ENCODE assay signal across 1 cellular context in genomic region chr17:31492880-31493655, GRCh38.
TF ChIP-seq lines count a peak whose summit lies in the region.

No MANE protein-coding gene starts in this region.

TF ChIP-seq in GM12878, 131 proteins besides CTCF, POLR2A, EP300 and RAD21 (continued from another document and continues in another):
- TF ChIP-seq ZBTB4 (CRISPR knock-in tag; IDR thresholded peaks at IDR 0.05) (no peak), RB1 (IDR thresholded peaks at IDR 0.05; ENCODE audit: borderline replicate concordance) (no peak), RFX5 (IDR thresholded peaks at IDR 0.05; ENCODE audit: low read depth, low read length) (no peak), YBX1 (IDR thresholded peaks at IDR 0.05) (no peak), RELB (IDR thresholded peaks at IDR 0.05; ENCODE audit: low read depth) (peak; percentile 67; the same call in 1 of the 2 replicates), RAD51 (IDR thresholded peaks at IDR 0.05) (peak; percentile 30; the same call in 1 of the 2 replicates), PAX5 (IDR thresholded peaks at IDR 0.05; ENCODE audit: borderline replicate concordance, low read depth, low read length) (peak; percentile 66; the same call in 1 of the 2 replicates), PKNOX1 (IDR thresholded peaks at IDR 0.05) (no peak), BHLHE40 (IDR thresholded peaks at IDR 0.05; ENCODE audit: borderline replicate concordance in 1 of 2, low read depth in 2 of 2, low read length in 1 of 2) (peak; percentile 34 to 37; a peak in 2 of 4 replicates), SP1 (IDR thresholded peaks at IDR 0.05; ENCODE audit: low read depth, low read length) (peak; percentile 65), HDGF (IDR thresholded peaks at IDR 0.05) (no peak), BMI1 (IDR thresholded peaks at IDR 0.05; ENCODE audit: borderline replicate concordance) (no peak), ATF3 (IDR thresholded peaks at IDR 0.05; ENCODE audit: borderline replicate concordance, extremely low read depth, low read depth, low read length) (no peak), YY1 (IDR thresholded peaks at IDR 0.05; ENCODE audit: low read depth, low read length) (0 out of 2 replicates have a peak, but pooled peaks have one; percentile 51), FOXK2 (IDR thresholded peaks at IDR 0.05) (no peak), NR2F1 (conservative IDR thresholded peaks at IDR 0.05) (peak; percentile 6; the same call in 1 of the 2 replicates), NKRF (conservative IDR thresholded peaks at IDR 0.05) (no peak; the same call in 1 of the 2 replicates), NR2C1 (IDR thresholded peaks at IDR 0.05) (no peak), BCLAF1 (IDR thresholded peaks at IDR 0.05) (no peak), HDAC6 (IDR thresholded peaks at IDR 0.05; ENCODE audit: unreplicated experiment) (no peak), MYB (IDR thresholded peaks at IDR 0.05; ENCODE audit: borderline replicate concordance, low read depth, low read length) (no peak), NFIC (IDR thresholded peaks at IDR 0.05; ENCODE audit: low read depth, low read length) (peak; percentile 80; the same call in 1 of the 2 replicates), BCL3 (IDR thresholded peaks at IDR 0.05; ENCODE audit: borderline replicate concordance, insufficient read depth, low read depth, low read length, poor library complexity, severe bottlenecking) (peak; percentile 62), NFYA (IDR thresholded peaks at IDR 0.05; ENCODE audit: borderline replicate concordance, low read depth, low read length) (no peak), CREM (IDR thresholded peaks at IDR 0.05; ENCODE audit: low read depth) (peak; percentile 85), FOS (IDR thresholded peaks at IDR 0.05; ENCODE audit: borderline replicate concordance, extremely low read depth, insufficient read length) (no peak), ESRRA (IDR thresholded peaks at IDR 0.05; ENCODE audit: low read length) (no peak), STAT1 (conservative IDR thresholded peaks at IDR 0.05) (no peak), RCOR1 (conservative IDR thresholded peaks at IDR 0.05; ENCODE audit: low read depth, low read length) (no peak), GATAD2B (conservative IDR thresholded peaks at IDR 0.05; ENCODE audit: low read depth) (no peak; the same call in none of the 2 replicates), CEBPZ (IDR thresholded peaks at IDR 0.05; ENCODE audit: low read depth, low read length) (no peak), HSF1 (IDR thresholded peaks at IDR 0.05; ENCODE audit: low read depth, low read length) (no peak), MXI1 (IDR thresholded peaks at IDR 0.05; ENCODE audit: low read depth, low read length) (no peak), ETV6 (conservative IDR thresholded peaks at IDR 0.05 in 1 of 2, IDR thresholded peaks at IDR 0.05 in 1 of 2; ENCODE audit: borderline replicate concordance in 1 of 2, low read depth in 1 of 2) (peak in 1 of 2 experiments; percentile 51; a peak in 1 of 4 replicates), ZBED1 (IDR thresholded peaks at IDR 0.05; ENCODE audit: borderline replicate concordance) (peak; percentile 72; the same call in 1 of the 2 replicates), PBX3 (IDR thresholded peaks at IDR 0.05; ENCODE audit: insufficient replicate concordance, low read depth, low read length) (no peak), BCL11A (IDR thresholded peaks at IDR 0.05; ENCODE audit: low read depth, low read length) (peak; percentile 85), USF2 (IDR thresholded peaks at IDR 0.05; ENCODE audit: borderline replicate concordance, low read depth, low read length) (no peak), SRF (IDR thresholded peaks at IDR 0.05; ENCODE audit: low read depth in 2 of 2, low read length in 2 of 2) (no peak; a peak in 1 of 4 replicates), RUNX3 (IDR thresholded peaks at IDR 0.05; ENCODE audit: low read length) (peak; percentile 97)
